ENCODE assay signal across 1 cellular context in genomic region chr7:107076781-107077698, GRCh38.
TF ChIP-seq lines count a peak whose summit lies in the region.

No MANE protein-coding gene starts in this region.

TF ChIP-seq in K562, 482 proteins besides CTCF, POLR2A, EP300 and RAD21 (continued from another document and continues in another):
- TF ChIP-seq RBM14 (IDR thresholded peaks at IDR 0.05; ENCODE audit: borderline replicate concordance, insufficient read depth, low read depth, low read length), result no peak
- TF ChIP-seq POU5F1 (IDR thresholded peaks at IDR 0.05; ENCODE audit: borderline replicate concordance, low read depth, low read length, partially characterized antibody), result no peak
- TF ChIP-seq ZNF785 (CRISPR knock-in tag; IDR thresholded peaks at IDR 0.05), result no peak
- no peak for TF ChIP-seq MTA1 (IDR thresholded peaks at IDR 0.05; ENCODE audit: borderline replicate concordance)
- no peak for TF ChIP-seq KLF6 (CRISPR knock-in tag; IDR thresholded peaks at IDR 0.05; ENCODE audit: borderline replicate concordance)
- no peak for TF ChIP-seq ZNF165 (CRISPR knock-in tag; IDR thresholded peaks at IDR 0.05; ENCODE audit: borderline replicate concordance)
- no peak for TF ChIP-seq RFX5 (IDR thresholded peaks at IDR 0.05; ENCODE audit: low read depth, low read length)
- no peak for TF ChIP-seq RBM15 (IDR thresholded peaks at IDR 0.05; ENCODE audit: insufficient read depth, low read length)
- no peak for TF ChIP-seq NEUROD1 (IDR thresholded peaks at IDR 0.05; ENCODE audit: borderline replicate concordance, low read depth, low read length, partially characterized antibody)
- TF ChIP-seq, protein P1, sequence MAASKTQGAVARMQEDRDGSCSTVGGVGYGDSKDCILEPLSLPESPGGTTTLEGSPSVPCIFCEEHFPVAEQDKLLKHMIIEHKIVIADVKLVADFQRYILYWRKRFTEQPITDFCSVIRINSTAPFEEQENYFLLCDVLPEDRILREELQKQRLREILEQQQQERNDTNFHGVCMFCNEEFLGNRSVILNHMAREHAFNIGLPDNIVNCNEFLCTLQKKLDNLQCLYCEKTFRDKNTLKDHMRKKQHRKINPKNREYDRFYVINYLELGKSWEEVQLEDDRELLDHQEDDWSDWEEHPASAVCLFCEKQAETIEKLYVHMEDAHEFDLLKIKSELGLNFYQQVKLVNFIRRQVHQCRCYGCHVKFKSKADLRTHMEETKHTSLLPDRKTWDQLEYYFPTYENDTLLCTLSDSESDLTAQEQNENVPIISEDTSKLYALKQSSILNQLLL (CRISPR knock-in tag; IDR thresholded peaks at IDR 0.05; ENCODE audit: borderline replicate concordance), result no peak
- no peak for TF ChIP-seq BRCA1 (IDR thresholded peaks at IDR 0.05)
- TF ChIP-seq BRCA1 (CRISPR knock-in tag; IDR thresholded peaks at IDR 0.05), result no peak
- no peak for TF ChIP-seq PCBP1 (IDR thresholded peaks at IDR 0.05; ENCODE audit: low read depth, low read length, poor library complexity, severe bottlenecking)
- no peak for TF ChIP-seq CBFA2T3 (IDR thresholded peaks at IDR 0.05)
- TF ChIP-seq, protein P2, sequence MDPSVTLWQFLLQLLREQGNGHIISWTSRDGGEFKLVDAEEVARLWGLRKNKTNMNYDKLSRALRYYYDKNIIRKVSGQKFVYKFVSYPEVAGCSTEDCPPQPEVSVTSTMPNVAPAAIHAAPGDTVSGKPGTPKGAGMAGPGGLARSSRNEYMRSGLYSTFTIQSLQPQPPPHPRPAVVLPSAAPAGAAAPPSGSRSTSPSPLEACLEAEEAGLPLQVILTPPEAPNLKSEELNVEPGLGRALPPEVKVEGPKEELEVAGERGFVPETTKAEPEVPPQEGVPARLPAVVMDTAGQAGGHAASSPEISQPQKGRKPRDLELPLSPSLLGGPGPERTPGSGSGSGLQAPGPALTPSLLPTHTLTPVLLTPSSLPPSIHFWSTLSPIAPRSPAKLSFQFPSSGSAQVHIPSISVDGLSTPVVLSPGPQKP (CRISPR knock-in tag; IDR thresholded peaks at IDR 0.05), result no peak
- no peak for TF ChIP-seq HIVEP1 (CRISPR knock-in tag; IDR thresholded peaks at IDR 0.05)
- no peak for TF ChIP-seq ZFP91 (CRISPR knock-in tag; IDR thresholded peaks at IDR 0.05)
- no peak for TF ChIP-seq BRD4 (IDR thresholded peaks at IDR 0.05)
- no peak for TF ChIP-seq HDGF (IDR thresholded peaks at IDR 0.05)
- TF ChIP-seq ZNF174 (CRISPR knock-in tag; IDR thresholded peaks at IDR 0.05), result no peak
- TF ChIP-seq ZNF592 (IDR thresholded peaks at IDR 0.05), result 0 out of 2 replicates have a peak, but pooled peaks have one; percentile 17
- TF ChIP-seq SMARCA4 (IDR thresholded peaks at IDR 0.05), result peak; percentile 82
- TF ChIP-seq XRCC4 (IDR thresholded peaks at IDR 0.05; ENCODE audit: extremely low read depth, insufficient read depth, insufficient read length), result no peak
- TF ChIP-seq NRF1 (conservative IDR thresholded peaks at IDR 0.05 in 1 of 2, IDR thresholded peaks at IDR 0.05 in 1 of 2), result peak; percentile 43 to 57
- no peak for TF ChIP-seq COPS2 (conservative IDR thresholded peaks at IDR 0.05)
- TF ChIP-seq RCOR1 (IDR thresholded peaks at IDR 0.05; ENCODE audit: borderline replicate concordance in 1 of 2, low read depth in 2 of 2, low read length in 2 of 2), result peak in 1 of 2 experiments; percentile 44; a peak in 1 of 4 replicates
- no peak for TF ChIP-seq MYNN (IDR thresholded peaks at IDR 0.05)
- no peak for TF ChIP-seq MYNN (CRISPR knock-in tag; IDR thresholded peaks at IDR 0.05)
- TF ChIP-seq U2AF2 (optimal IDR thresholded peaks at IDR 0.05; ENCODE audit: low read depth, low read length), result no peak
- TF ChIP-seq ZNF780A (CRISPR knock-in tag; IDR thresholded peaks at IDR 0.05), result no peak
- no peak for TF ChIP-seq TCFL5 (CRISPR knock-in tag; conservative IDR thresholded peaks at IDR 0.05)
- TF ChIP-seq ZFP1 (CRISPR knock-in tag; IDR thresholded peaks at IDR 0.05), result no peak
- no peak for TF ChIP-seq ZNF764 (CRISPR knock-in tag; IDR thresholded peaks at IDR 0.05; ENCODE audit: low read depth)
- TF ChIP-seq, protein P3, sequence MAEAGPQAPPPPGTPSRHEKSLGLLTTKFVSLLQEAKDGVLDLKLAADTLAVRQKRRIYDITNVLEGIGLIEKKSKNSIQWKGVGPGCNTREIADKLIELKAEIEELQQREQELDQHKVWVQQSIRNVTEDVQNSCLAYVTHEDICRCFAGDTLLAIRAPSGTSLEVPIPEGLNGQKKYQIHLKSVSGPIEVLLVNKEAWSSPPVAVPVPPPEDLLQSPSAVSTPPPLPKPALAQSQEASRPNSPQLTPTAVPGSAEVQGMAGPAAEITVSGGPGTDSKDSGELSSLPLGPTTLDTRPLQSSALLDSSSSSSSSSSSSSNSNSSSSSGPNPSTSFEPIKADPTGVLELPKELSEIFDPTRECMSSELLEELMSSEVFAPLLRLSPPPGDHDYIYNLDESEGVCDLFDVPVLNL (CRISPR knock-in tag; IDR thresholded peaks at IDR 0.05; ENCODE audit: low read depth), result no peak
- TF ChIP-seq DNMT1 (IDR thresholded peaks at IDR 0.05), result no peak
- peak; percentile 99 for TF ChIP-seq ATF3 (IDR thresholded peaks at IDR 0.05)
- peak; percentile 78; the same call in 1 of the 2 replicates for TF ChIP-seq ATF3 (CRISPR knock-in tag; conservative IDR thresholded peaks at IDR 0.05)
- no peak for TF ChIP-seq PHF21A (IDR thresholded peaks at IDR 0.05; ENCODE audit: borderline replicate concordance, low read depth)
- no peak for TF ChIP-seq FIP1L1 (IDR thresholded peaks at IDR 0.05; ENCODE audit: low read depth, low read length, poor library complexity, severe bottlenecking)
- TF ChIP-seq, protein P4, sequence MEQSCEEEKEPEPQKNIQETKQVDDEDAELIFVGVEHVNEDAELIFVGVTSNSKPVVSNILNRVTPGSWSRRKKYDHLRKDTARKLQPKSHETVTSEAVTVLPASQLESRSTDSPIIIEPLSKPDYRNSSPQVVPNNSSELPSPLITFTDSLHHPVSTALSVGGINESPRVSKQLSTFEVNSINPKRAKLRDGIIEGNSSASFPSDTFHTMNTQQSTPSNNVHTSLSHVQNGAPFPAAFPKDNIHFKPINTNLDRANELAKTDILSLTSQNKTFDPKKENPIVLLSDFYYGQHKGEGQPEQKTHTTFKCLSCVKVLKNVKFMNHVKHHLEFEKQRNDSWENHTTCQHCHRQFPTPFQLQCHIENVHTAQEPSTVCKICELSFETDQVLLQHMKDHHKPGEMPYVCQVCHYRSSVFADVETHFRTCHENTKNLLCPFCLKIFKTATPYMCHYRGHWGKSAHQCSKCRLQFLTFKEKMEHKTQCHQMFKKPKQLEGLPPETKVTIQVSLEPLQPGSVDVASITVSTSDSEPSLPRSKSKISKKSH (CRISPR knock-in tag; IDR thresholded peaks at IDR 0.05), result no peak
- no peak for TF ChIP-seq RBM34 (IDR thresholded peaks at IDR 0.05; ENCODE audit: borderline replicate concordance, insufficient read depth, low read length)
- no peak for TF ChIP-seq BRD9 (IDR thresholded peaks at IDR 0.05; ENCODE audit: low read depth, partially characterized antibody)
- no peak for TF ChIP-seq ZKSCAN8 (CRISPR knock-in tag; IDR thresholded peaks at IDR 0.05)
- TF ChIP-seq GMEB1 (CRISPR knock-in tag; IDR thresholded peaks at IDR 0.05), result no peak
- no peak for TF ChIP-seq STAG1 (CRISPR knock-in tag; IDR thresholded peaks at IDR 0.05; ENCODE audit: borderline replicate concordance)
- no peak for TF ChIP-seq NCOA6 (IDR thresholded peaks at IDR 0.05)
- no peak for TF ChIP-seq MEF2D (tag; conservative IDR thresholded peaks at IDR 0.05; ENCODE audit: low read depth)
- TF ChIP-seq, protein P5, sequence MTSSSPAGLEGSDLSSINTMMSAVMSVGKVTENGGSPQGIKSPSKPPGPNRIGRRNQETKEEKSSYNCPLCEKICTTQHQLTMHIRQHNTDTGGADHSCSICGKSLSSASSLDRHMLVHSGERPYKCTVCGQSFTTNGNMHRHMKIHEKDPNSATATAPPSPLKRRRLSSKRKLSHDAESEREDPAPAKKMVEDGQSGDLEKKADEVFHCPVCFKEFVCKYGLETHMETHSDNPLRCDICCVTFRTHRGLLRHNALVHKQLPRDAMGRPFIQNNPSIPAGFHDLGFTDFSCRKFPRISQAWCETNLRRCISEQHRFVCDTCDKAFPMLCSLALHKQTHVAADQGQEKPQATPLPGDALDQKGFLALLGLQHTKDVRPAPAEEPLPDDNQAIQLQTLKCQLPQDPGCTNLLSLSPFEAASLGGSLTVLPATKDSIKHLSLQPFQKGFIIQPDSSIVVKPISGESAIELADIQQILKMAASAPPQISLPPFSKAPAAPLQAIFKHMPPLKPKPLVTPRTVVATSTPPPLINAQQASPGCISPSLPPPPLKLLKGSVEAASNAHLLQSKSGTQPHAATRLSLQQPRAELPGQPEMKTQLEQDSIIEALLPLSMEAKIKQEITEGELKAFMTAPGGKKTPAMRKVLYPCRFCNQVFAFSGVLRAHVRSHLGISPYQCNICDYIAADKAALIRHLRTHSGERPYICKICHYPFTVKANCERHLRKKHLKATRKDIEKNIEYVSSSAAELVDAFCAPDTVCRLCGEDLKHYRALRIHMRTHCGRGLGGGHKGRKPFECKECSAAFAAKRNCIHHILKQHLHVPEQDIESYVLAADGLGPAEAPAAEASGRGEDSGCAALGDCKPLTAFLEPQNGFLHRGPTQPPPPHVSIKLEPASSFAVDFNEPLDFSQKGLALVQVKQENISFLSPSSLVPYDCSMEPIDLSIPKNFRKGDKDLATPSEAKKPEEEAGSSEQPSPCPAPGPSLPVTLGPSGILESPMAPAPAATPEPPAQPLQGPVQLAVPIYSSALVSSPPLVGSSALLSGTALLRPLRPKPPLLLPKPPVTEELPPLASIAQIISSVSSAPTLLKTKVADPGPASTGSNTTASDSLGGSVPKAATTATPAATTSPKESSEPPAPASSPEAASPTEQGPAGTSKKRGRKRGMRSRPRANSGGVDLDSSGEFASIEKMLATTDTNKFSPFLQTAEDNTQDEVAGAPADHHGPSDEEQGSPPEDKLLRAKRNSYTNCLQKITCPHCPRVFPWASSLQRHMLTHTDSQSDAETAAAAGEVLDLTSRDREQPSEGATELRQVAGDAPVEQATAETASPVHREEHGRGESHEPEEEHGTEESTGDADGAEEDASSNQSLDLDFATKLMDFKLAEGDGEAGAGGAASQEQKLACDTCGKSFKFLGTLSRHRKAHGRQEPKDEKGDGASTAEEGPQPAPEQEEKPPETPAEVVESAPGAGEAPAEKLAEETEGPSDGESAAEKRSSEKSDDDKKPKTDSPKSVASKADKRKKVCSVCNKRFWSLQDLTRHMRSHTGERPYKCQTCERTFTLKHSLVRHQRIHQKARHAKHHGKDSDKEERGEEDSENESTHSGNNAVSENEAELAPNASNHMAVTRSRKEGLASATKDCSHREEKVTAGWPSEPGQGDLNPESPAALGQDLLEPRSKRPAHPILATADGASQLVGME (CRISPR knock-in tag; IDR thresholded peaks at IDR 0.05), result no peak
- no peak for TF ChIP-seq ZNF830 (CRISPR knock-in tag; IDR thresholded peaks at IDR 0.05)
- TF ChIP-seq ZNF140 (CRISPR knock-in tag; IDR thresholded peaks at IDR 0.05), result no peak
